Comparison of ENCODE assay signal across 16 cellular contexts in genomic region chr9:130137081-130137869, GRCh38. TPM values are rescaled to one million over a fixed set of nuclear protein-coding genes. Genes with fewer than 3 reads are reported as not detected.
A peak's percentile ranks its signal among the peaks of the same experiment; 100 is the strongest.
DNase-seq lines count a peak whose midpoint lies in the region; ATAC-seq and TF ChIP-seq lines count a peak whose summit lies in the region.
"Had no signal": no experiment of that assay in that cellular context is flagged by ENCODE, and none has a peak within 500 bp of the region (broad histone marks: within the 10 kb centered on the region; RNA-seq: fewer than 3 reads in every experiment).

No MANE protein-coding gene starts in this region.

- TF ChIP-seq EP300 in sigmoid colon (IDR thresholded peaks at IDR 0.05), result no peak

- H3K27ac ChIP-seq in right atrium auricular region (peak overlapping the region; percentile 53 to 61), sigmoid colon (peak overlapping the region; percentile 74 to 93 (median 89))

- H3K36me3 Mint-ChIP-seq in WTC11 (peaks cover 16% of the 10 kb centered on the region), T-helper 17 cell (ENCODE audit: low read depth) (peaks cover 2% of the 10 kb centered on the region)

- no peaks in the 10 kb centered on the region for H3K27me3 ChIP-seq in H7 (ENCODE audit: control insufficient read depth, insufficient read depth, low read length)
- no peaks in the 10 kb centered on the region for H3K27me3 ChIP-seq in right atrium auricular region
- H3K27me3 ChIP-seq in sigmoid colon, result no peaks in the 10 kb centered on the region
- H3K27me3 ChIP-seq: esophagus squamous epithelium had no signal

- TF ChIP-seq POLR2A in sigmoid colon (IDR thresholded peaks at IDR 0.05), result no peak

- H3K4me1 ChIP-seq in right atrium auricular region, result peaks cover 0 to 29% of the 10 kb centered on the region in 2 donors
- peaks cover 0 to 52% (median 38%) of the 10 kb centered on the region in 4 donors for H3K4me1 ChIP-seq in sigmoid colon

- 95% methylated on average over 24 of the region's 24 CpGs for WGBS in sigmoid colon, 2 donors

- intact Hi-C loops in sigmoid colon (cut with DNase I), result no loop called here

- H3K9me3 Mint-ChIP-seq in WTC11, result no peaks in the 10 kb centered on the region
- H3K9me3 Mint-ChIP-seq: activated T-helper 17 cell treated with anti-CD3 and anti-CD28 coated beads, Interleukin-2, amount 50 U/mL, for 72 hours; CD4-positive, alpha-beta memory T cell; IgD-negative memory B cell; stimulated activated naive CD8-positive, alpha-beta T cell treated with anti-CD3 and anti-CD28 coated beads, Interleukin-15, amount 100 ng/mL, for 72 hours had no signal

- no peak overlapping the region for H3K4me3 ChIP-seq in H7 (ENCODE audit: insufficient read depth, low read depth, low read length)
- no peak overlapping the region for H3K4me3 ChIP-seq in right atrium auricular region
- H3K4me3 ChIP-seq in sigmoid colon, result no peak overlapping the region
- H3K4me3 ChIP-seq: esophagus squamous epithelium had no signal

- H3K4me3 Mint-ChIP-seq in WTC11 (no peak overlapping the region), T-helper 17 cell (no peak overlapping the region)
- H3K4me3 Mint-ChIP-seq: CD4-positive, alpha-beta memory T cell; IgD-negative memory B cell; stimulated activated naive CD8-positive, alpha-beta T cell treated with anti-CD3 and anti-CD28 coated beads, Interleukin-15, amount 100 ng/mL, for 72 hours had no signal

- H3K4me1 Mint-ChIP-seq in WTC11 (peaks cover 28% of the 10 kb centered on the region), T-helper 17 cell (peaks cover 10% of the 10 kb centered on the region)

- H3K9me3 ChIP-seq in right atrium auricular region (no peaks in the 10 kb centered on the region), sigmoid colon (no peaks in the 10 kb centered on the region), T-helper 17 cell (ENCODE audit: control insufficient read depth, low read length, poor library complexity, severe bottlenecking) (peaks cover 3% of the 10 kb centered on the region)
- H3K9me3 ChIP-seq: esophagus squamous epithelium had no signal

- no peaks in the 10 kb centered on the region for H3K36me3 ChIP-seq in H7 (replicated peaks; ENCODE audit: control insufficient read depth, insufficient read depth, low read length)
- H3K36me3 ChIP-seq in right atrium auricular region, result peaks cover 11% of the 10 kb centered on the region
- peaks cover 0 to 8% (median 4%) of the 10 kb centered on the region in 4 donors for H3K36me3 ChIP-seq in sigmoid colon

- H3K27me3 Mint-ChIP-seq in WTC11 (ENCODE audit: low read depth), result no peaks in the 10 kb centered on the region
- no peaks in the 10 kb centered on the region for H3K27me3 Mint-ChIP-seq in T-helper 17 cell
- H3K27me3 Mint-ChIP-seq: activated T-helper 17 cell treated with anti-CD3 and anti-CD28 coated beads, Interleukin-2, amount 50 U/mL, for 72 hours; CD4-positive, alpha-beta memory T cell; IgD-negative memory B cell; stimulated activated naive CD8-positive, alpha-beta T cell treated with anti-CD3 and anti-CD28 coated beads, Interleukin-15, amount 100 ng/mL, for 72 hours had no signal

- ATAC-seq in WTC11 (no peak), T-helper 17 cell (no peak), GM21360 (IDR thresholded peaks at IDR 0.05; ENCODE audit: unreplicated experiment) (no peak)
- ATAC-seq: stimulated activated naive CD8-positive, alpha-beta T cell treated with anti-CD3 and anti-CD28 coated beads, Interleukin-15, amount 100 ng/mL, for 72 hours had no signal

- CTCF ChIA-PET in WTC11 (lab: Charles Lee), result no interaction called here

- H3K27ac Mint-ChIP-seq in WTC11 (peak overlapping the region; percentile 82), T-helper 17 cell (no peak overlapping the region)
- H3K27ac Mint-ChIP-seq: activated T-helper 17 cell treated with anti-CD3 and anti-CD28 coated beads, Interleukin-2, amount 50 U/mL, for 72 hours; IgD-negative memory B cell had no signal

- POLR2A ChIA-PET in WTC11 (lab: Charles Lee), result no interaction called here

- peak; percentile 16 for DNase-seq in H7
- no peak for DNase-seq in WTC11 (ENCODE audit: low spot score)
- no peak for DNase-seq in right atrium auricular region (ENCODE audit: low spot score)
- DNase-seq in sigmoid colon, result no peak
- DNase-seq in stimulated activated CD8-positive, alpha-beta memory T cell treated with anti-CD3 and anti-CD28 coated beads, Interleukin-4, amount 100 ng/mL, for 48 hours, result no peak
- DNase-seq in stimulated activated CD4-positive, alpha-beta T cell treated with anti-CD3 and anti-CD28 coated beads, Interleukin-4, amount 100 ng/mL, for 4 hours, result no peak
- DNase-seq in T-helper 17 cell, result no peak
- DNase-seq: CD4-positive, alpha-beta memory T cell; esophagus squamous epithelium; NCI-H187; NCI-H774; stimulated activated CD4-positive, alpha-beta T cell treated with anti-CD3 and anti-CD28 coated beads, Interleukin-2, amount 100 ng/mL, for 24 hours; stimulated activated naive CD8-positive, alpha-beta T cell treated with anti-CD3 and anti-CD28 coated beads, Interleukin-15, amount 100 ng/mL, for 72 hours had no signal

- TF ChIP-seq CTCF in WTC11 (IDR thresholded peaks at IDR 0.05) (no peak), right atrium auricular region (IDR thresholded peaks at IDR 0.05) (no peak), sigmoid colon (IDR thresholded peaks at IDR 0.05) (no peak)

TF ChIP-seq in WTC11, 78 proteins besides CTCF, POLR2A, EP300 and RAD21:
- TF ChIP-seq ZNF263 (CRISPR knock-in tag; IDR thresholded peaks at IDR 0.05; ENCODE audit: low read depth), result no peak
- no peak for TF ChIP-seq ZNF281 (CRISPR knock-in tag; IDR thresholded peaks at IDR 0.05)
- no peak for TF ChIP-seq FOXP4 (CRISPR knock-in tag; IDR thresholded peaks at IDR 0.05)
- TF ChIP-seq ZNF416 (CRISPR knock-in tag; IDR thresholded peaks at IDR 0.05), result no peak

RNA-seq across cellular contexts. Expression of gene NCS1, which starts 34.9 kb away (rescaled TPM):
- total RNA-seq in H7 (2014; rRNA removed; shearing (Covaris generic)), result 24.6 and 28.3 TPM in 2 replicates
- total RNA-seq in WTC11 (2021) (31.8 to 32.6 TPM (median 32.4 TPM) in 3 replicates), right atrium auricular region (10 to 100 TPM in 1 of 2 donors, 1 to 10 TPM in 1; 4.5 to 26.1 TPM), sigmoid colon (100 to 1,000 TPM in 1 of 4 donors, 10 to 100 TPM in 3; 78.5 to 133 (median 96.9) TPM), T-helper 17 cell (under 1 TPM; 0.12 to 0.31 TPM)
- polyA plus RNA-seq in sigmoid colon, result 1 to 10 TPM in 2 of 3 donors, under 1 TPM in 1; 0.69 to 8.9 (median 4.2) TPM
- polyA plus RNA-seq: CD4-positive, alpha-beta memory T cell; IgD-negative memory B cell had no signal

Comparison
In these comparisons a context has a peak if more than half of its experiments do, and no peak if none do; other contexts are left out.
1. RNA of gene NCS1, which starts 34.9 kb away (total RNA-seq): 78.5 to 133 TPM in sigmoid colon, 31.8 to 32.6 TPM in WTC11, 24.6 to 28.3 TPM in H7 and 4.5 to 26.1 TPM in right atrium auricular region; 0.12 to 0.31 TPM in T-helper 17 cell; every median in the first group is over 4 times any median in the second.